In genomic region chr2:241110089-241110606, GRCh38 we compare ENCODE assay signal across 16 cellular contexts. TPM values are rescaled to one million over a fixed set of nuclear protein-coding genes. Genes with fewer than 3 reads are reported as not detected.
A peak's percentile ranks its signal among the peaks of the same experiment; 100 is the strongest.
DNase-seq lines count a peak whose midpoint lies in the region; ATAC-seq, FAIRE-seq and TF ChIP-seq lines count a peak whose summit lies in the region.
"Had no signal": no experiment of that assay in that cellular context is flagged by ENCODE, and none has a peak within 500 bp of the region (broad histone marks: within the 10 kb centered on the region; RNA-seq: fewer than 3 reads in every experiment).

No MANE protein-coding gene starts in this region.

- H3K27me3 Mint-ChIP-seq in stimulated activated naive CD8-positive, alpha-beta T cell treated with anti-CD3 and anti-CD28 coated beads, Interleukin-15, Interleukin-2, amounts not matched to agents 100 ng/mL and 50 ng/mL, for 24 hours, result no peaks in the 10 kb centered on the region

- peaks cover 54% of the 10 kb centered on the region for H3K4me1 Mint-ChIP-seq in stimulated activated naive CD8-positive, alpha-beta T cell treated with anti-CD3 and anti-CD28 coated beads, Interleukin-15, Interleukin-2, amounts not matched to agents 100 ng/mL and 50 ng/mL, for 24 hours (ENCODE audit: low read depth)

- no peaks in the 10 kb centered on the region for H3K27me3 ChIP-seq in GM12878 (replicated peaks in 1 of 2; ENCODE audit: control insufficient read depth in 2 of 2, insufficient read depth in 2 of 2, low read length in 1 of 2)
- H3K27me3 ChIP-seq: heart left ventricle, tibial artery had no signal

- TF ChIP-seq CTCF in GM12878 (IDR thresholded peaks at IDR 0.05 in 2 of 3, conservative IDR thresholded peaks at IDR 0.05 in 1 of 3; ENCODE audit: control insufficient read depth in 2 of 3, extremely low read depth in 1 of 3, insufficient read depth in 1 of 3, low read depth in 3 of 3, low read length in 3 of 3), result no peak

- peak overlapping the region; percentile 90 for H3K4me2 ChIP-seq in GM12878 (ENCODE audit: control insufficient read depth, insufficient read depth)

- no TSS peak for BruUV-seq in GM12878 (replicated peaks; lab: Mats Ljungman, UMichigan)

- H3K27ac Mint-ChIP-seq in stimulated activated naive CD8-positive, alpha-beta T cell treated with anti-CD3 and anti-CD28 coated beads, Interleukin-15, Interleukin-2, amounts not matched to agents 100 ng/mL and 50 ng/mL, for 24 hours, result peak overlapping the region; percentile 95

- no peaks in the 10 kb centered on the region for H3K9me3 Mint-ChIP-seq in stimulated activated naive CD8-positive, alpha-beta T cell treated with anti-CD3 and anti-CD28 coated beads, Interleukin-15, Interleukin-2, amounts not matched to agents 100 ng/mL and 50 ng/mL, for 24 hours

- H3K36me3 Mint-ChIP-seq in stimulated activated naive CD8-positive, alpha-beta T cell treated with anti-CD3 and anti-CD28 coated beads, Interleukin-15, Interleukin-2, amounts not matched to agents 100 ng/mL and 50 ng/mL, for 24 hours (ENCODE audit: low read depth), result peaks cover 47% of the 10 kb centered on the region

- SMC1A ChIA-PET in GM12878 (lab: Charles Lee; ENCODE audit: uncharacterized antibody, unreplicated experiment), result interaction anchor here (0.6 to 6.5 kb wide), 11 partner anchors 8 to 731 kb away, joined by 3 to 53 read pairs (median 5); partner anchors contain the start of genes MTERF4, PASK and PPP1R7

- in situ Hi-C loops in GM12878 (cut with MboI), result no loop called here
- in situ Hi-C loops in KBM-7 (cut with MboI; ENCODE audit: low pct_unique_long_range_greater_than_20kb, low sequenced_read_pairs), result no loop called here

- peaks cover 33% of the 10 kb centered on the region for H3K4me1 ChIP-seq in GM12878 (ENCODE audit: control insufficient read depth, insufficient read depth, low read length)
- H3K4me1 ChIP-seq: heart left ventricle, parathyroid adenoma, tibial artery had no signal

- no peak for ATAC-seq in stimulated activated naive CD8-positive, alpha-beta T cell treated with anti-CD3 and anti-CD28 coated beads, Interleukin-15, Interleukin-2, amounts not matched to agents 100 U/mL and 50 U/mL, for 24 hours
- ATAC-seq in HG03460 (IDR thresholded peaks at IDR 0.05; ENCODE audit: unreplicated experiment) (peak; percentile 2), GM12878 (no peak; the same call in 2 of the 3 replicates), GM19463 (IDR thresholded peaks at IDR 0.05; ENCODE audit: unreplicated experiment) (no peak)

- TF ChIP-seq POLR2A in GM12878 (IDR thresholded peaks at IDR 0.05; ENCODE audit: low read depth, low read length), result no peak

- POLR2A ChIA-PET in GM12878 (lab: Charles Lee), result interaction anchor here (0.8 to 5.2 kb wide), 7 partner anchors 8 to 23 kb away, joined by 3 to 54 read pairs (median 4); partner anchors contain the start of gene MTERF4

- H3K9ac ChIP-seq in GM12878 (ENCODE audit: control insufficient read depth, insufficient read depth, low read length), result peak overlapping the region; percentile 56
- H3K9ac ChIP-seq: parathyroid adenoma had no signal

- peaks cover 30% of the 10 kb centered on the region for H3K79me2 ChIP-seq in GM12878 (ENCODE audit: control insufficient read depth, insufficient read depth, low read length)
- H3K79me2 ChIP-seq: parathyroid adenoma had no signal

- WGBS in GM12878 (ENCODE audit: insufficient coverage, insufficient replicate concordance, low lambda C conversion rate, missing lambda C conversion rate), result 4% methylated on average over 9 of the region's 9 CpGs

- intact Hi-C loops in GM12878 (cut with micrococcal nuclease; ENCODE audit: unreplicated experiment), result loop anchor here (1.0 kb wide), 1 partner anchor 17 kb away; no protein-coding TSS in a partner anchor

- TF ChIP-seq RAD21 in GM12878 (IDR thresholded peaks at IDR 0.05; ENCODE audit: insufficient read depth, low read depth, low read length), result no peak

- FAIRE-seq in GM12878 (lab: Jason Lieb, UNC), result peak; percentile 84

- peak overlapping the region; percentile 79 for H3K4me3 Mint-ChIP-seq in stimulated activated naive CD8-positive, alpha-beta T cell treated with anti-CD3 and anti-CD28 coated beads, Interleukin-15, Interleukin-2, amounts not matched to agents 100 ng/mL and 50 ng/mL, for 24 hours

- H3K27ac ChIP-seq in GM12878 (ENCODE audit: control insufficient read depth, insufficient read depth), result peak overlapping the region; percentile 82
- H3K27ac ChIP-seq: heart left ventricle, parathyroid adenoma, tibial artery had no signal

- CTCF ChIA-PET in GM12878 (lab: Yijun Ruan, JAX), result interaction anchor here (0.6 to 2.0 kb wide), 7 partner anchors 10 to 488 kb away, joined by 3 to 10 read pairs (median 5); partner anchors contain the start of genes PASK and PPP1R7

- H2AFZ ChIP-seq in GM12878 (ENCODE audit: control insufficient read depth, low read depth, low read length), result peak overlapping the region; percentile 69
- H2AFZ ChIP-seq: parathyroid adenoma had no signal

- no peaks in the 10 kb centered on the region for H3K9me3 ChIP-seq in GM12878 (replicated peaks; ENCODE audit: control insufficient read depth, insufficient read depth, low read length)
- H3K9me3 ChIP-seq: heart left ventricle, tibial artery had no signal

- H3K4me3 ChIP-seq in GM12878, result peak overlapping the region; percentile 11
- H3K4me3 ChIP-seq: heart left ventricle, tibial artery had no signal

- no peaks in the 10 kb centered on the region for H4K20me1 ChIP-seq in GM12878 (ENCODE audit: control insufficient read depth, insufficient read depth)

- RAD21 ChIA-PET in GM12878 (lab: Charles Lee; ENCODE audit: unreplicated experiment), result interaction anchor here (0.8 to 4.9 kb wide), 10 partner anchors 8 to 41 kb away, joined by 3 to 43 read pairs (median 3); partner anchors contain the start of genes MTERF4, PASK and PPP1R7

- no peak for DNase-seq in stimulated activated naive CD8-positive, alpha-beta T cell treated with anti-CD3 and anti-CD28 coated beads, Interleukin-15, Interleukin-2, amounts not matched to agents 100 U/mL and 50 U/mL, for 24 hours
- DNase-seq in GM12878 (ENCODE audit: low read depth, low spot score) (no peak), AG08396 (ENCODE audit: low spot score) (no peak), KBM-7 (no peak), hippocampal formation (lab: John Stamatoyannopoulos, UW) (no peak)
- DNase-seq: activated CD4-positive, alpha-beta T cell treated with anti-CD3 and anti-CD28 coated beads, Interleukin-2, amount 50 U/mL, for 48 hours; AML-193; heart left ventricle; NCI-H187 treated with DMSO at 0.1 percent for 48 hours; NCI-H524 treated with DMSO at 0.1 percent for 48 hours; T-helper 9 cell had no signal

- no peak for TF ChIP-seq EP300 in GM12878 (IDR thresholded peaks at IDR 0.05; ENCODE audit: borderline replicate concordance in 1 of 2, control insufficient read depth in 1 of 2, low read depth in 2 of 2, low read length in 2 of 2)

- H3K36me3 ChIP-seq in GM12878 (ENCODE audit: control insufficient read depth in 2 of 2, insufficient read depth in 2 of 2, low read length in 1 of 2), result peaks cover 6 to 12% of the 10 kb centered on the region in 2 experiments; a peak in 3 of 4 replicates
- H3K36me3 ChIP-seq: tibial artery had no signal

RNA-seq across cellular contexts. Expression of gene MTERF4, which starts 8.1 kb away (rescaled TPM):
- total RNA-seq in GM12878 (2013; cell fraction: nucleolus; rRNA removed), result 339 and 407 TPM in 2 replicates
- total RNA-seq in GM12878 (2014; rRNA removed) (35.5 and 37.5 TPM in 2 replicates), GM12878 (2014; rRNA removed; fragmentation: Illumina TruSeq; extraction: Trizol) (52.0 and 56.3 TPM in 2 replicates), GM12878 (2021) (35.2 and 38.7 TPM in 2 replicates)
- polyA plus RNA-seq in GM12878 (2011; ENCODE audit: low read depth), result 67.1 TPM
- polyA plus RNA-seq in GM12878 (2011; rRNA removed) (63.6 and 66.4 TPM in 2 replicates), GM12878 (2014; fragmentation: Illumina TruSeq; extraction: Trizol) (69.1 and 85.4 TPM in 2 replicates), GM12878 (2014; fragmentation: Nextera tagmentation; extraction: Ambion mirVana) (10 to 100 TPM; 36.7 to 45.0 TPM), GM12878 (2014; rRNA removed) (66.8 and 68.2 TPM in 2 replicates), GM12878 (2016; fragmentation: Nextera tagmentation; extraction: Ambion mirVana) (10 to 100 TPM; 44.7 to 46.0 TPM)
- 46.3 and 47.5 TPM in 2 replicates for polyA plus RNA-seq in GM12878 (2011; cell fraction: cytosol; rRNA removed)
- 145 and 152 TPM in 2 replicates for polyA plus RNA-seq in GM12878 (2011; cell fraction: nucleus; rRNA removed)
- 45.2 and 50.8 TPM in 2 replicates for polyA plus RNA-seq in GM12878 (2012)
- 73.9 and 87.6 TPM in 2 replicates for polyA minus RNA-seq in GM12878 (2011; rRNA and poly(A)+ RNA removed)
- polyA minus RNA-seq in GM12878 (2011; cell fraction: cytosol; rRNA and poly(A)+ RNA removed), result 16.7 and 18.6 TPM in 2 replicates
- 44.0 and 60.1 TPM in 2 replicates for polyA minus RNA-seq in GM12878 (2011; cell fraction: nucleus; rRNA and poly(A)+ RNA removed)

RNA-seq across cellular contexts. Expression of gene PASK, which starts 39.1 kb away (rescaled TPM):
- 112 and 123 TPM in 2 replicates for total RNA-seq in GM12878 (2013; cell fraction: nucleolus; rRNA removed)
- total RNA-seq in GM12878 (2014; rRNA removed), result 32.6 and 35.2 TPM in 2 replicates
- 21.7 and 21.8 TPM in 2 replicates for total RNA-seq in GM12878 (2014; rRNA removed; fragmentation: Illumina TruSeq; extraction: Trizol)
- 49.6 and 54.9 TPM in 2 replicates for total RNA-seq in GM12878 (2021)
- 19.5 TPM for polyA plus RNA-seq in GM12878 (2011; ENCODE audit: low read depth)
- polyA plus RNA-seq in GM12878 (2011; rRNA removed), result 59.4 and 62.2 TPM in 2 replicates
- 52.5 and 56.3 TPM in 2 replicates for polyA plus RNA-seq in GM12878 (2011; cell fraction: cytosol; rRNA removed)
- 182 and 212 TPM in 2 replicates for polyA plus RNA-seq in GM12878 (2011; cell fraction: nucleus; rRNA removed)
- polyA plus RNA-seq in GM12878 (2012), result 36.3 and 39.3 TPM in 2 replicates
- 24.3 and 29.5 TPM in 2 replicates for polyA plus RNA-seq in GM12878 (2014; fragmentation: Illumina TruSeq; extraction: Trizol)
- 10 to 100 TPM in 1 of 2 experiments, 1 to 10 TPM in 1; 9.6 to 10.8 TPM for polyA plus RNA-seq in GM12878 (2014; fragmentation: Nextera tagmentation; extraction: Ambion mirVana)
- 36.7 and 42.0 TPM in 2 replicates for polyA plus RNA-seq in GM12878 (2014; rRNA removed)
- polyA plus RNA-seq in GM12878 (2016; fragmentation: Nextera tagmentation; extraction: Ambion mirVana), result 10 to 100 TPM; 25.0 to 27.6 TPM
- polyA minus RNA-seq in GM12878 (2011; rRNA and poly(A)+ RNA removed), result 40.8 and 57.0 TPM in 2 replicates
- 16.3 and 20.4 TPM in 2 replicates for polyA minus RNA-seq in GM12878 (2011; cell fraction: cytosol; rRNA and poly(A)+ RNA removed)
- 38.2 and 60.8 TPM in 2 replicates for polyA minus RNA-seq in GM12878 (2011; cell fraction: nucleus; rRNA and poly(A)+ RNA removed)

RNA-seq across cellular contexts. Expression of gene PPP1R7, which starts 40.1 kb away (rescaled TPM):
- 33.8 and 144 TPM in 2 replicates for total RNA-seq in GM12878 (2013; cell fraction: nucleolus; rRNA removed)
- 78.5 and 88.0 TPM in 2 replicates for total RNA-seq in GM12878 (2014; rRNA removed)
- 85.7 and 87.8 TPM in 2 replicates for total RNA-seq in GM12878 (2014; rRNA removed; fragmentation: Illumina TruSeq; extraction: Trizol)
- 76.9 and 84.3 TPM in 2 replicates for total RNA-seq in GM12878 (2021)
- polyA plus RNA-seq in GM12878 (2011; ENCODE audit: low read depth), result 64.8 TPM
- polyA plus RNA-seq in GM12878 (2011; rRNA removed), result 123 and 157 TPM in 2 replicates
- polyA plus RNA-seq in GM12878 (2011; cell fraction: cytosol; rRNA removed), result 52.0 and 59.3 TPM in 2 replicates
- 50.8 and 59.6 TPM in 2 replicates for polyA plus RNA-seq in GM12878 (2011; cell fraction: nucleus; rRNA removed)
- 86.5 and 102 TPM in 2 replicates for polyA plus RNA-seq in GM12878 (2012)
- polyA plus RNA-seq in GM12878 (2014; fragmentation: Illumina TruSeq; extraction: Trizol), result 146 and 167 TPM in 2 replicates
- 10 to 100 TPM; 81.4 to 82.8 TPM for polyA plus RNA-seq in GM12878 (2014; fragmentation: Nextera tagmentation; extraction: Ambion mirVana)
- 91.5 and 99.6 TPM in 2 replicates for polyA plus RNA-seq in GM12878 (2014; rRNA removed)
- polyA plus RNA-seq in GM12878 (2016; fragmentation: Nextera tagmentation; extraction: Ambion mirVana), result 100 to 1,000 TPM; 169 to 174 TPM
- polyA minus RNA-seq in GM12878 (2011; rRNA and poly(A)+ RNA removed), result 37.3 and 41.8 TPM in 2 replicates
- 22.7 and 48.7 TPM in 2 replicates for polyA minus RNA-seq in GM12878 (2011; cell fraction: cytosol; rRNA and poly(A)+ RNA removed)
- 19.1 and 32.2 TPM in 2 replicates for polyA minus RNA-seq in GM12878 (2011; cell fraction: nucleus; rRNA and poly(A)+ RNA removed)
